18 cellular contexts compared by ENCODE assay signal in genomic region chr1:85568660-85569059, GRCh38. TPM values are rescaled to one million over a fixed set of nuclear protein-coding genes. Genes with fewer than 3 reads are reported as not detected.
A peak's percentile ranks its signal among the peaks of the same experiment; 100 is the strongest.
DNase-seq lines count a peak whose midpoint lies in the region; ATAC-seq, FAIRE-seq and TF ChIP-seq lines count a peak whose summit lies in the region.
"Had no signal": no experiment of that assay in that cellular context is flagged by ENCODE, and none has a peak within 500 bp of the region (broad histone marks: within the 10 kb centered on the region; RNA-seq: fewer than 3 reads in every experiment).

No MANE protein-coding gene starts in this region.

- no peak overlapping the region for H2AFZ ChIP-seq in ACC112 (ENCODE audit: low read length, unreplicated experiment)
- no peak overlapping the region for H2AFZ ChIP-seq in PC-3 (ENCODE audit: low read length)
- peak overlapping the region; percentile 6 for H2AFZ ChIP-seq in endothelial cell of umbilical vein (ENCODE audit: low read depth, low read length)

- no peaks in the 10 kb centered on the region for H3K9me1 ChIP-seq in endothelial cell of umbilical vein (replicated peaks; ENCODE audit: control insufficient read depth, extremely low read depth, insufficient read depth, low read length)

- intact Hi-C loops in PC-3 (cut with micrococcal nuclease) = no loop called here
- intact Hi-C loops in endothelial cell of umbilical vein (cut with micrococcal nuclease) = no loop called here
- intact Hi-C loops in posterior cingulate gyrus (cut with DNase I) = no loop called here
- intact Hi-C loops in thyroid gland (cut with DNase I) = no loop called here

- FAIRE-seq in endothelial cell of umbilical vein (lab: Jason Lieb, UNC) (no peak), urothelium cell line (lab: Jason Lieb, UNC) (no peak)
- FAIRE-seq: GM12878 had no signal

- H3K27me3 ChIP-seq in ACC112 (ENCODE audit: insufficient read depth, low read length) (no peaks in the 10 kb centered on the region), PC-3 (ENCODE audit: low read length) (no peaks in the 10 kb centered on the region), endothelial cell of umbilical vein (ENCODE audit: control insufficient read depth in 2 of 2, insufficient read depth in 2 of 2, low read length in 2 of 2) (no peaks in the 10 kb centered on the region), rectal smooth muscle tissue (ENCODE audit: control insufficient read depth, insufficient read depth, low read length) (no peaks in the 10 kb centered on the region), thyroid gland (no peaks in the 10 kb centered on the region)

- no peak for TF ChIP-seq CTCF in PC-3 (conservative IDR thresholded peaks at IDR 0.05; ENCODE audit: low read depth, low read length)
- TF ChIP-seq CTCF in endothelial cell of umbilical vein (IDR thresholded peaks at IDR 0.05; ENCODE audit: extremely low read depth in 1 of 2, insufficient read depth in 1 of 2, low read depth in 1 of 2, low read length in 2 of 2) = no peak
- TF ChIP-seq CTCF in thyroid gland (IDR thresholded peaks at IDR 0.05) = no peak

- ATAC-seq in PC-3 = peak; percentile 44
- ATAC-seq: GM12878 had no signal

- 0 out of 2 replicates have a peak, but pooled peaks cover 12% of the 10 kb centered on the region for H3K36me3 ChIP-seq in ACC112 (ENCODE audit: insufficient read depth, low read length)
- H3K36me3 ChIP-seq in PC-3 (ENCODE audit: low read depth, low read length) = no peaks in the 10 kb centered on the region
- H3K36me3 ChIP-seq in endothelial cell of umbilical vein (ENCODE audit: control insufficient read depth in 2 of 2, extremely low read depth in 1 of 2, insufficient read depth in 2 of 2, low read length in 2 of 2) = no peaks in the 10 kb centered on the region
- no peaks in the 10 kb centered on the region for H3K36me3 ChIP-seq in rectal smooth muscle tissue (ENCODE audit: control insufficient read depth, insufficient read depth, low read length)
- no peaks in the 10 kb centered on the region for H3K36me3 ChIP-seq in thyroid gland
- H3K36me3 ChIP-seq: spleen had no signal

- no peaks in the 10 kb centered on the region for H3K9me3 ChIP-seq in PC-3 (ENCODE audit: low read length)
- H3K9me3 ChIP-seq in endothelial cell of umbilical vein (replicated peaks; ENCODE audit: control insufficient read depth, insufficient read depth, low read length) = no peaks in the 10 kb centered on the region
- H3K9me3 ChIP-seq in thyroid gland = no peaks in the 10 kb centered on the region
- H3K9me3 ChIP-seq: spleen had no signal

- no peak for DNase-seq in PC-3
- no peak for DNase-seq in endothelial cell of umbilical vein (ENCODE audit: low read depth, low spot score)
- DNase-seq in posterior cingulate gyrus = no peak
- no peak for DNase-seq in NCI-H2107 treated with DMSO at 0.1 percent for 48 hours (lab: John Stamatoyannopoulos, UW; ENCODE audit: unreplicated experiment)
- no peak for DNase-seq in thyroid gland
- no peak for DNase-seq in urothelium cell line (ENCODE audit: low spot score)
- DNase-seq: activated CD4-positive, alpha-beta T cell treated with anti-CD3 and anti-CD28 coated beads for 1 hour; activated effector memory CD4-positive, alpha-beta T cell treated with anti-CD3 and anti-CD28 coated beads, Interleukin-2, amount 50 U/mL, for 16 hours; amygdala; COR-L47; H9; islet precursor cell; NCI-H1694 treated with DMSO at 0.1 percent for 48 hours; nucleus accumbens; spleen had no signal

- TF ChIP-seq POLR2A in endothelial cell of umbilical vein (IDR thresholded peaks at IDR 0.05; ENCODE audit: low read depth, low read length) (no peak), thyroid gland (IDR thresholded peaks at IDR 0.05) (no peak)

- POLR2A ChIA-PET in PC-3 (lab: Charles Lee; ENCODE audit: unreplicated experiment) (no interaction called here), endothelial cell of umbilical vein (lab: Charles Lee) (interaction anchor here (1.2 kb wide), 1 partner anchor 13 kb away, joined by 3 read pairs; no protein-coding TSS in a partner anchor)

- H3K4me1 ChIP-seq in ACC112 (ENCODE audit: control insufficient read depth, insufficient read depth, low read length, unreplicated experiment) (peaks cover 66% of the 10 kb centered on the region), PC-3 (ENCODE audit: insufficient read depth, low read length) (peaks cover 44% of the 10 kb centered on the region), endothelial cell of umbilical vein (ENCODE audit: control insufficient read depth, extremely low read depth, insufficient read depth, low read length) (peaks cover 65% of the 10 kb centered on the region), rectal smooth muscle tissue (ENCODE audit: control insufficient read depth, insufficient read depth, low read length) (peaks cover 19% of the 10 kb centered on the region), thyroid gland (no peaks in the 10 kb centered on the region)
- H3K4me1 ChIP-seq: spleen had no signal

- no peak overlapping the region for H3K4me3 ChIP-seq in ACC112 (ENCODE audit: low read depth, low read length)
- no peak overlapping the region for H3K4me3 ChIP-seq in PC-3 (ENCODE audit: low read length)
- H3K4me3 ChIP-seq in endothelial cell of umbilical vein (replicated peaks in 1 of 3; ENCODE audit: insufficient read depth in 1 of 3, low read depth in 1 of 3, low read length in 3 of 3) = no peak overlapping the region
- H3K4me3 ChIP-seq in rectal smooth muscle tissue (ENCODE audit: low read length) = no peak overlapping the region
- H3K4me3 ChIP-seq in thyroid gland (replicated peaks in 1 of 3) = no peak overlapping the region
- H3K4me3 ChIP-seq: GM12878, spleen had no signal

- H4K20me1 ChIP-seq in PC-3 (ENCODE audit: low read length) (no peaks in the 10 kb centered on the region), endothelial cell of umbilical vein (replicated peaks; ENCODE audit: control insufficient read depth, extremely low read depth, insufficient read depth, low read length) (no peaks in the 10 kb centered on the region)

- CTCF ChIA-PET in PC-3 (lab: Charles Lee) = interaction anchor here (1.0 kb wide), 1 partner anchor 260 kb away, joined by 3 read pairs; no protein-coding TSS in a partner anchor
- CTCF ChIA-PET in endothelial cell of umbilical vein (lab: Charles Lee) = interaction anchor here (1.0 to 5.2 kb wide), 4 partner anchors 23 to 260 kb away, joined by 3 to 23 read pairs (median 4); no protein-coding TSS in a partner anchor

- dilution Hi-C loops in endothelial cell of umbilical vein (cut with MboI; ENCODE audit: extremely low pct_ligation_motif_present, low sequenced_read_pairs) = no loop called here

- H3K4me2 ChIP-seq in PC-3 (ENCODE audit: low read length) (no peak overlapping the region), endothelial cell of umbilical vein (ENCODE audit: insufficient read depth, low read length) (peak overlapping the region; percentile 59)

- H3K9me2 ChIP-seq in PC-3 (replicated peaks; ENCODE audit: low read length) = no peaks in the 10 kb centered on the region; the same call in 1 of the 2 replicates

- H3F3A ChIP-seq in PC-3 (ENCODE audit: low read length, unreplicated experiment) = peaks cover 5% of the 10 kb centered on the region

- H3K9ac ChIP-seq in PC-3 (ENCODE audit: low read length) = no peak overlapping the region
- H3K9ac ChIP-seq in endothelial cell of umbilical vein (replicated peaks; ENCODE audit: extremely low read depth, insufficient read depth, low read length) = peak overlapping the region; percentile 44
- no peak overlapping the region for H3K9ac ChIP-seq in rectal smooth muscle tissue (ENCODE audit: low read length)

- H3K27ac ChIP-seq in ACC112 (ENCODE audit: low read depth, low read length) (peak overlapping the region; percentile 67), PC-3 (ENCODE audit: low read length) (no peak overlapping the region), endothelial cell of umbilical vein (ENCODE audit: insufficient read depth, low read depth, low read length) (peak overlapping the region; percentile 71), rectal smooth muscle tissue (ENCODE audit: low read depth, low read length) (peak overlapping the region; percentile 81), thyroid gland (no peak overlapping the region)
- H3K27ac ChIP-seq: spleen had no signal

- BruUV-seq in PC-3 (replicated peaks; lab: Mats Ljungman, UMichigan) (no TSS peak), endothelial cell of umbilical vein (replicated peaks; lab: Mats Ljungman, UMichigan) (no TSS peak)

- peaks cover 62% of the 10 kb centered on the region for H3K79me2 ChIP-seq in ACC112 (ENCODE audit: control insufficient read depth, insufficient read depth, low read length, unreplicated experiment)
- no peaks in the 10 kb centered on the region for H3K79me2 ChIP-seq in PC-3 (ENCODE audit: low read length)
- peaks cover 49% of the 10 kb centered on the region for H3K79me2 ChIP-seq in endothelial cell of umbilical vein (ENCODE audit: control insufficient read depth, insufficient read depth, low read length)

- 71 to 88% methylated on average over 1 of the region's 1 CpG for WGBS in thyroid gland, 2 donors

TF ChIP-seq in endothelial cell of umbilical vein, 7 proteins besides CTCF, POLR2A, EP300 and RAD21:
- TF ChIP-seq MYC (IDR thresholded peaks at IDR 0.05; ENCODE audit: low read depth, low read length) = no peak
- no peak for TF ChIP-seq MAX (IDR thresholded peaks at IDR 0.05; ENCODE audit: insufficient read depth, insufficient read length)
- no peak for TF ChIP-seq POLR2AphosphoS5 (IDR thresholded peaks at IDR 0.05; ENCODE audit: insufficient read depth, low read depth, low read length)
- no peak for TF ChIP-seq FOS (IDR thresholded peaks at IDR 0.05; ENCODE audit: borderline replicate concordance, insufficient read depth, low read length)
TF ChIP-seq in endothelial cell of umbilical vein: peak in this region for 0.

RNA-seq across cellular contexts. Expression of gene CCN1, which starts 11.9 kb away (rescaled TPM):
- total RNA-seq in PC-3 (2014; rRNA removed) = 85.4 and 123 TPM in 2 replicates
- total RNA-seq in endothelial cell of umbilical vein = 899 and 1,036 TPM in 2 replicates
- polyA plus RNA-seq in endothelial cell of umbilical vein = 462 and 516 TPM in 2 replicates
- 1,025 and 1,084 TPM in 2 replicates for polyA plus RNA-seq in endothelial cell of umbilical vein (2011; cell fraction: cytosol; rRNA removed)
- 1,068 and 1,375 TPM in 2 replicates for polyA plus RNA-seq in endothelial cell of umbilical vein (2011; cell fraction: nucleus; rRNA removed)
- polyA plus RNA-seq in endothelial cell of umbilical vein (2012) = 928 and 992 TPM in 2 replicates
- 488 and 545 TPM in 2 replicates for polyA minus RNA-seq in endothelial cell of umbilical vein
- 28.7 TPM for polyA minus RNA-seq in endothelial cell of umbilical vein (2011; cell fraction: cytosol; rRNA and poly(A)+ RNA removed)
- 275 and 431 TPM in 2 replicates for polyA minus RNA-seq in endothelial cell of umbilical vein (2011; cell fraction: nucleus; rRNA and poly(A)+ RNA removed)
- total RNA-seq in thyroid gland = 10 to 100 TPM; 20.6 to 63.4 (median 47.6) TPM

Comparison
In these comparisons a context has a peak if more than half of its experiments do, and no peak if none do; other contexts are left out.
1. H3K27ac ChIP-seq: peak in ACC112 (single experiment), endothelial cell of umbilical vein (single experiment) and rectal smooth muscle tissue (single experiment); none in PC-3 (single experiment) and thyroid gland (0 of 3).